Comparison of ENCODE assay signal across 14 cellular contexts in genomic region chr12:4121506-4122020, GRCh38.
"Had no signal": no experiment of that assay in that cellular context is flagged by ENCODE, and none has a peak within 500 bp of the region (broad histone marks: within the 10 kb centered on the region; RNA-seq: fewer than 3 reads in every experiment).

No MANE protein-coding gene starts in this region.

- H3K36me3 Mint-ChIP-seq: activated naive CD8-positive, alpha-beta T cell treated with anti-CD3 and anti-CD28 coated beads, Interleukin-2, amount 10 ng/mL, durations not matched to agents 7 days and 5 days; immature natural killer cell; naive thymus-derived CD8-positive, alpha-beta T cell had no signal

- H3K27me3 Mint-ChIP-seq: activated T-cell treated with anti-CD3 and anti-CD28 coated beads, Interleukin-2, amount 50 U/mL, for 24 hours; naive thymus-derived CD8-positive, alpha-beta T cell had no signal

- H3K27ac ChIP-seq: esophagus squamous epithelium, tibial nerve had no signal

- H3K27me3 ChIP-seq: tibial nerve had no signal

- H3K9me3 ChIP-seq: esophagus squamous epithelium, tibial nerve had no signal

- H3K9me3 Mint-ChIP-seq: activated naive CD8-positive, alpha-beta T cell treated with anti-CD3 and anti-CD28 coated beads, Interleukin-2, amount 10 ng/mL, durations not matched to agents 7 days and 5 days; immature natural killer cell; naive thymus-derived CD8-positive, alpha-beta T cell had no signal

- DNase-seq: activated CD4-positive, alpha-beta T cell treated with anti-CD3 and anti-CD28 coated beads for 1 hour; activated gamma-delta T cell; activated naive CD8-positive, alpha-beta T cell treated with anti-CD3 and anti-CD28 coated beads, Interleukin-2, amount 10 ng/mL, durations not matched to agents 7 days and 5 days; activated T-cell treated with anti-CD3 and anti-CD28 coated beads, Interleukin-2, amount 50 U/mL, for 24 hours; anterior cingulate cortex; esophagus squamous epithelium; foreskin fibroblast; glutamatergic neuron; immature natural killer cell; left cardiac atrium; SIG-M5; T1000 had no signal

- H3K4me3 Mint-ChIP-seq: activated naive CD8-positive, alpha-beta T cell treated with anti-CD3 and anti-CD28 coated beads, Interleukin-2, amount 10 ng/mL, durations not matched to agents 7 days and 5 days; activated T-cell treated with anti-CD3 and anti-CD28 coated beads, Interleukin-2, amount 50 U/mL, for 24 hours; immature natural killer cell; naive thymus-derived CD8-positive, alpha-beta T cell had no signal

- H3K36me3 ChIP-seq: esophagus squamous epithelium, tibial nerve had no signal

- H3K4me3 ChIP-seq: esophagus squamous epithelium, tibial nerve had no signal

- ATAC-seq: left cardiac atrium; naive thymus-derived CD8-positive, alpha-beta T cell had no signal

- H3K27ac Mint-ChIP-seq: activated naive CD8-positive, alpha-beta T cell treated with anti-CD3 and anti-CD28 coated beads, Interleukin-2, amount 10 ng/mL, durations not matched to agents 7 days and 5 days; activated T-cell treated with anti-CD3 and anti-CD28 coated beads, Interleukin-2, amount 50 U/mL, for 24 hours had no signal
